In the genomic region with DNA sequence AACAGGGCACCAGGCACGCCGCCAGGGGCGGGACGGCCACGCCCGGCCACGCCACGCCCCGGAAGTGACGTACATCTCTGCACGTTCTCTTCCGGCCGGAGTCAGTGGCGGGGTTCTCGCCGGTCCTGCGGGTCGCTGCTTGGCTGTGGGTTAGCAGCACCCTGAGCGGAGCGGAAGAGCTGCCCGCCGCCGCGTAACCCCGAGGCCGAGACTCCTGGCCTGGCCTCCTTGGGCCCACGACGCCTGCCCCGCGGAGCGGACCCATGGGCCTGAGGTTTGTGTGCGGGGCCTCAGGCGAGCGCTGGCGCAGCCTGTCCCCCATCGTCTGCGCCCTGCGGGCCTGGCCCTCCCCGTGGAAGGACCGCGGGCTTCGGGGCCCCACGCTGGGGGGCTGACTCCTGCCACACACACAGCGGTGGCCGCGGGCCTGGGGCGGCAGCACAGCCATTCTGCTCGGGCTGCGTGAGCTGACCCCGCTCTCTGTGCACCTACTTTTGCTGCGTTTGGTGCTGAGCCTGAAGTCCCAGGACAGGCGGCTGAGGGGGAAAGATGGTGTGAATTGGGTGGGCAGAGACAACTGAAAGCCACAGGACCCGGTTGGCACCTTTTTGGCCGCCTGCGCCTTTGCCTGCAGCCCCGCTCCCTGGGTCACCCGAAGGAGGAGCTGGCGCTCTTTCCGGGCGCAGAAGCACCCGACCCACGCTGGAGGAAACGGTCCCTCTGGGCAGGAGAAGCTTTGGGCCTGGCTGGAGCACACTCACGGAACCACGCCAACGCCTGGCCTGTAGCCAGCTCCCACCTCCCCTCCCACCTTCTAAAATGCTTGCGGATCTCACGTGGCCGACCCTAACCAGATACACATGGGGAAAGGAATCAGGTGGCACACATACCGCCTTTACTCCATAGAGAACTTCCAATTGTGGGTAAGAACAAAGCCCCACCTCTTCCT, we compare ENCODE assay signal across 8 cellular contexts. TPM values are rescaled to one million over a fixed set of nuclear protein-coding genes. Genes with fewer than 3 reads are reported as not detected.
A peak's percentile ranks its signal among the peaks of the same experiment; 100 is the strongest.
DNase-seq lines count a peak whose midpoint lies in the region; ATAC-seq, FAIRE-seq and TF ChIP-seq lines count a peak whose summit lies in the region.

No MANE protein-coding gene starts in this region.

- H3K9me3 ChIP-seq in astrocyte (ENCODE audit: insufficient read depth, low read depth, low read length) (peaks cover 4% of the 10 kb centered on the region), hepatocyte (ENCODE audit: low read depth) (no peaks in the 10 kb centered on the region), uterus (no peaks in the 10 kb centered on the region)

- peak overlapping the region; percentile 90 for H3K4me3 Mint-ChIP-seq in astrocyte (ENCODE audit: unreplicated experiment)

- intact Hi-C loops in uterus (cut with DNase I; ENCODE audit: low total_unique reads): no loop called here

- H3K9ac ChIP-seq in astrocyte (ENCODE audit: low read length) (peak overlapping the region; percentile 96), rectal smooth muscle tissue (ENCODE audit: low read length) (peak overlapping the region; percentile 66)

- peak overlapping the region; percentile 64 for H2AFZ ChIP-seq in astrocyte (ENCODE audit: low read depth, low read length)
- peak overlapping the region; percentile 79 for H2AFZ ChIP-seq in hepatocyte

- no peaks in the 10 kb centered on the region for H3K9me3 Mint-ChIP-seq in astrocyte (ENCODE audit: unreplicated experiment)

- no peak for FAIRE-seq in astrocyte (lab: Jason Lieb, UNC)

- peaks cover 24% of the 10 kb centered on the region for H3K4me1 Mint-ChIP-seq in astrocyte (ENCODE audit: low read depth, unreplicated experiment)

- H4K20me1 ChIP-seq in astrocyte (ENCODE audit: insufficient read depth, low read length) (peaks cover 66% of the 10 kb centered on the region), hepatocyte (ENCODE audit: insufficient read depth, poor library complexity, severe bottlenecking) (no peaks in the 10 kb centered on the region)

- H3K27ac ChIP-seq in astrocyte (ENCODE audit: low read depth, low read length): peak overlapping the region; percentile 74
- peak overlapping the region; percentile 96 for H3K27ac ChIP-seq in hepatocyte
- H3K27ac ChIP-seq in rectal smooth muscle tissue (ENCODE audit: low read depth, low read length): peak overlapping the region; percentile 76
- H3K27ac ChIP-seq in uterus: peak overlapping the region; percentile 58 to 89

- DNase-seq in NCI-H1930 (lab: John Stamatoyannopoulos, UW): peak; percentile 77 to 96
- DNase-seq in T-helper 22 cell (ENCODE audit: low read depth): peak; percentile 90
- peak; percentile 68 for DNase-seq in astrocyte (ENCODE audit: low read depth)
- DNase-seq in hepatocyte (ENCODE audit: low spot score): peak; percentile 97
- DNase-seq in uterus: peak; percentile 94 to 96

- peak; percentile 59 to 95 for TF ChIP-seq POLR2A in uterus (IDR thresholded peaks at IDR 0.05)

- H3K36me3 Mint-ChIP-seq in astrocyte (ENCODE audit: low read depth, unreplicated experiment): peaks cover 13% of the 10 kb centered on the region

- H3K4me1 ChIP-seq in astrocyte (ENCODE audit: insufficient read depth, low read length): peaks cover 44% of the 10 kb centered on the region
- peaks cover 29% of the 10 kb centered on the region for H3K4me1 ChIP-seq in hepatocyte (ENCODE audit: insufficient read depth)
- peaks cover 5% of the 10 kb centered on the region for H3K4me1 ChIP-seq in rectal smooth muscle tissue (ENCODE audit: control insufficient read depth, insufficient read depth, low read length)
- H3K4me1 ChIP-seq in uterus: peaks cover 0 to 10% of the 10 kb centered on the region in 2 donors

- H3K4me3 ChIP-seq in astrocyte (ENCODE audit: insufficient read depth, low read depth, low read length) (peak overlapping the region; percentile 77), hepatocyte (peak overlapping the region; percentile 90), rectal smooth muscle tissue (ENCODE audit: low read length) (peak overlapping the region; percentile 75), uterus (peak overlapping the region; percentile 66)

- peak; percentile 33 for ATAC-seq in HG02870 (IDR thresholded peaks at IDR 0.05; ENCODE audit: unreplicated experiment)

- H3K4me2 ChIP-seq in astrocyte (ENCODE audit: low read length) (peak overlapping the region; percentile 88), hepatocyte (peak overlapping the region; percentile 92)

- no peaks in the 10 kb centered on the region for H3K9me2 ChIP-seq in hepatocyte (replicated peaks; ENCODE audit: insufficient read depth)

- peak overlapping the region; percentile 75 for H3K27ac Mint-ChIP-seq in astrocyte (ENCODE audit: unreplicated experiment)

- peaks cover 67% of the 10 kb centered on the region for H3K79me2 ChIP-seq in astrocyte (ENCODE audit: insufficient read depth, low read length)
- peaks cover 28% of the 10 kb centered on the region for H3K79me2 ChIP-seq in hepatocyte

- no peaks in the 10 kb centered on the region for H3K27me3 Mint-ChIP-seq in astrocyte (ENCODE audit: low read depth, unreplicated experiment)

- TF ChIP-seq CTCF in GM12874 (IDR thresholded peaks at IDR 0.05; ENCODE audit: insufficient read depth, low read depth, low read length) (peak; percentile 11; the same call in 1 of the 2 replicates), astrocyte (IDR thresholded peaks at IDR 0.05; ENCODE audit: insufficient read depth, low read depth, low read length) (no peak), hepatocyte (IDR thresholded peaks at IDR 0.05; ENCODE audit: poor library complexity) (no peak), uterus (IDR thresholded peaks at IDR 0.05) (no peak)

- H3K36me3 ChIP-seq in astrocyte (ENCODE audit: insufficient read depth, low read length) (peaks cover 20% of the 10 kb centered on the region), hepatocyte (replicated peaks; ENCODE audit: insufficient read depth, low read depth) (no peaks in the 10 kb centered on the region), rectal smooth muscle tissue (ENCODE audit: control insufficient read depth, insufficient read depth, low read length) (peaks cover 14% of the 10 kb centered on the region), uterus (no peaks in the 10 kb centered on the region)

- H3K27me3 ChIP-seq in astrocyte (ENCODE audit: insufficient read depth, low read length): no peaks in the 10 kb centered on the region
- no peaks in the 10 kb centered on the region for H3K27me3 ChIP-seq in hepatocyte
- H3K27me3 ChIP-seq in rectal smooth muscle tissue (ENCODE audit: control insufficient read depth, insufficient read depth, low read length): no peaks in the 10 kb centered on the region
- H3K27me3 ChIP-seq in uterus: no peaks in the 10 kb centered on the region

- WGBS in hepatocyte (ENCODE audit: low lambda C conversion rate, missing lambda C conversion rate): under 1% methylated on average over 64 of the region's 70 CpGs

RNA-seq across cellular contexts. Expression of a gene that starts 28.1 kb away (rescaled TPM):
- total RNA-seq in astrocyte (28.3 and 35.3 TPM in 2 replicates), hepatocyte (18.2 and 22.7 TPM in 2 replicates), uterus (10 to 100 TPM in 3 of 4 donors, 1 to 10 TPM in 1; 2.0 to 22.5 (median 13.0) TPM)
- polyA plus RNA-seq in hepatocyte: 18.8 and 21.7 TPM in 2 replicates

RNA-seq across cellular contexts. Expression of a gene that starts 28.3 kb away (rescaled TPM):
- total RNA-seq in astrocyte (6.7 and 8.5 TPM in 2 replicates), hepatocyte (4.9 and 5.4 TPM in 2 replicates), uterus (1 to 10 TPM in 3 of 4 donors, not detected in 1; 1.0 to 9.4 (median 6.0) TPM)
- 5.5 and 6.1 TPM in 2 replicates for polyA plus RNA-seq in hepatocyte

Comparison
In these comparisons a context has a peak if more than half of its experiments do, and no peak if none do; other contexts are left out.
1. Peak in every context shown above with its lines: DNase-seq, ATAC-seq, H3K4me3 ChIP-seq and H3K27ac ChIP-seq.